Comparison of ENCODE assay signal across 1 cellular context in the genomic region with DNA sequence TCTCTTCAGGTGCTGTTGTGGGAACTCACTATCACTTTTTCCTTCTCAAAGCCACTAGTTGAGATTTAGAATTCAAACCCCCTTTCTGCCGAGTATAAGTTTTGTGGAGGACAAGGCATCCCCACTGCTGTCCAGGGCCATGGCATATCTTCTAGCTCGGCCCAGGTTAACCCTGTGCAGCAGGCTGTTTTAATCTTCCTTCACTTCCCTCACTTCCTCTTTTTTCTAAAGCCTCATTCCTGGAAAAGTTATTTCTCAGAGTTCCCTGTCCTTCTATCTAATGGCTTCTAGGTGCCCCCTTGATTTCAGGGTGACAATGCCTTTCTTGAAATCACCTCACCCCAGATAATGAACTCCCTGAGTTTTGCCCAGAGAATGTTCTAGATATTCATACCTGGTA.
A peak's percentile ranks its signal among the peaks of the same experiment; 100 is the strongest.
TF ChIP-seq lines count a peak whose summit lies in the region.

No MANE protein-coding gene starts in this region.

TF ChIP-seq in K562, 482 proteins besides CTCF, POLR2A, EP300 and RAD21 (continued from another document):
- TF ChIP-seq, protein P1, sequence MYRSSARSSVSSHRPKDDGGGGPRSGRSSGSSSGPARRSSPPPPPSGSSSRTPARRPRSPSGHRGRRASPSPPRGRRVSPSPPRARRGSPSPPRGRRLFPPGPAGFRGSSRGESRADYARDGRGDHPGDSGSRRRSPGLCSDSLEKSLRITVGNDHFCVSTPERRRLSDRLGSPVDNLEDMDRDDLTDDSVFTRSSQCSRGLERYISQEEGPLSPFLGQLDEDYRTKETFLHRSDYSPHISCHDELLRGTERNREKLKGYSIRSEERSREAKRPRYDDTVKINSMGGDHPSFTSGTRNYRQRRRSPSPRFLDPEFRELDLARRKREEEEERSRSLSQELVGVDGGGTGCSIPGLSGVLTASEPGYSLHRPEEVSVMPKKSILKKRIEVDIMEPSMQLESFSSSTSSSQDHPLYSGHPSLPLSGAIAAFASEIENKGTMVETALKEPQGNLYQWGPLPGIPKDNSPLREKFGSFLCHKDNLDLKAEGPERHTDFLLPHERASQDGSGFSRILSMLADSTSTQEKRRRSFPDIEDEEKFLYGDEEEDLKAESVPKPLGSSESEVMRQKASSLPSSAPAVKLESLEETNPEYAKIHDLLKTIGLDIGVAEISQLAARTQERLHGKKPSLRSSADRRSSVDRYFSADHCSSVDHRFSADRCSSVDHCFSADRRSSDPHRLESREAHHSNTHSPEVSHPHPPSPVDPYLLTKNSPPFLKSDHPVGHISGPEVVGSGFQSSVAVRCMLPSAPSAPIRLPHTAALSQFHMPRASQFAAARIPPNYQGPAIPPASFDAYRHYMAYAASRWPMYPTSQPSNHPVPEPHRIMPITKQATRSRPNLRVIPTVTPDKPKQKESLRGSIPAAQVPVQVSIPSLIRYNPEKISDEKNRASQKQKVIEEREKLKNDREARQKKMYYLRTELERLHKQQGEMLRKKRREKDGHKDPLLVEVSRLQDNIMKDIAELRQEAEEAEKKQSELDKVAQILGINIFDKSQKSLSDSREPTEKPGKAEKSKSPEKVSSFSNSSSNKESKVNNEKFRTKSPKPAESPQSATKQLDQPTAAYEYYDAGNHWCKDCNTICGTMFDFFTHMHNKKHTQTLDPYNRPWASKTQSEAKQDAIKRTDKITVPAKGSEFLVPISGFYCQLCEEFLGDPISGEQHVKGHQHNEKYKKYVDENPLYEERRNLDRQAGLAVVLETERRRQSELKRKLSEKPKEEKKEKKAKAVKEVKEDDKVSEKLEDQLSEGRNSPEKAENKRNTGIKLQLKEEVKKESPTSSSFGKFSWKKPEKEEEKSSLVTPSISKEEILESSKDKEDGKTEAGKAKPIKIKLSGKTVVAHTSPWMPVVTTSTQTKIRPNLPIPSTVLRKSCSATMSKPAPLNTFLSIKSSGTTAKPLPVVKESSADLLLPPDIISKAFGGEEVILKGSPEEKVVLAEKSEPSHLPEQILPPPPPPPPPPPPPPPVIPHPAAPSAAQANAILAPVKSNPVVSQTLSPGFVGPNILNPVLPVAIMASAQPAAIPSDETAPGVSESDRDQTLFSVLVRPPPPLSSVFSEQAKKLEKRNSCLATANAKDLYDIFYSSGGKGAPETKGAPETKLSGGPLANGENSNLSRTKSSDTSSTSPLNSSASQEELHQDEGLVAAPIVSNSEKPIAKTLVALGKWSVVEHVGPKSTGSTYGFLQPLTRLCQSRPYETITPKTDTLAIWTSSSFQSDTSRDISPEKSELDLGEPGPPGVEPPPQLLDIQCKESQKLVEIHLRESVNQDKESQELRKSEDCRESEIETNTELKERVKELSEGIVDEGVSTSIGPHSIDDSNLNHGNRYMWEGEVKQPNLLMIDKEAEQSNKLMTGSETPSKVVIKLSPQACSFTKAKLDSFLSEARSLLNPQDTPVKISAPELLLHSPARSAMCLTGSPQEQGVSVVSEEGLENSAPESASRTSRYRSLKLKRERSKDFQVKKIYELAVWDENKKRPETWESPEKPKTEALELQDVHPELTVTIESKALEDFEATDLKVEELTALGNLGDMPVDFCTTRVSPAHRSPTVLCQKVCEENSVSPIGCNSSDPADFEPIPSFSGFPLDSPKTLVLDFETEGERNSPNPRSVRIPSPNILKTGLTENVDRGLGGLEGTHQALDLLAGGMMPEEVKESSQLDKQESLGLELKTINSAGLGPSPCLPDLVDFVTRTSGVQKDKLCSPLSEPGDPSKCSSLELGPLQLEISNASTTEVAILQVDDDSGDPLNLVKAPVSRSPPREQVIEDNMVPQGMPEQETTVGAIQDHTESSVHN (IDR thresholded peaks at IDR 0.05; ENCODE audit: borderline replicate concordance in 1 of 2, low read depth in 1 of 2): no peak
- no peak for TF ChIP-seq MYBL2 (IDR thresholded peaks at IDR 0.05; ENCODE audit: low read depth)
- no peak for TF ChIP-seq MYBL2 (CRISPR knock-in tag; IDR thresholded peaks at IDR 0.05; ENCODE audit: borderline replicate concordance)
- TF ChIP-seq, protein P2, sequence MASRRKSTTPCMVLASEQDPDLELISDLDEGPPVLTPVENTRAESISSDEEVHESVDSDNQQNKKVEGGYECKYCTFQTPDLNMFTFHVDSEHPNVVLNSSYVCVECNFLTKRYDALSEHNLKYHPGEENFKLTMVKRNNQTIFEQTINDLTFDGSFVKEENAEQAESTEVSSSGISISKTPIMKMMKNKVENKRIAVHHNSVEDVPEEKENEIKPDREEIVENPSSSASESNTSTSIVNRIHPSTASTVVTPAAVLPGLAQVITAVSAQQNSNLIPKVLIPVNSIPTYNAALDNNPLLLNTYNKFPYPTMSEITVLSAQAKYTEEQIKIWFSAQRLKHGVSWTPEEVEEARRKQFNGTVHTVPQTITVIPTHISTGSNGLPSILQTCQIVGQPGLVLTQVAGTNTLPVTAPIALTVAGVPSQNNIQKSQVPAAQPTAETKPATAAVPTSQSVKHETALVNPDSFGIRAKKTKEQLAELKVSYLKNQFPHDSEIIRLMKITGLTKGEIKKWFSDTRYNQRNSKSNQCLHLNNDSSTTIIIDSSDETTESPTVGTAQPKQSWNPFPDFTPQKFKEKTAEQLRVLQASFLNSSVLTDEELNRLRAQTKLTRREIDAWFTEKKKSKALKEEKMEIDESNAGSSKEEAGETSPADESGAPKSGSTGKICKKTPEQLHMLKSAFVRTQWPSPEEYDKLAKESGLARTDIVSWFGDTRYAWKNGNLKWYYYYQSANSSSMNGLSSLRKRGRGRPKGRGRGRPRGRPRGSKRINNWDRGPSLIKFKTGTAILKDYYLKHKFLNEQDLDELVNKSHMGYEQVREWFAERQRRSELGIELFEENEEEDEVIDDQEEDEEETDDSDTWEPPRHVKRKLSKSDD (conservative IDR thresholded peaks at IDR 0.05; ENCODE audit: low read length): no peak
- TF ChIP-seq, protein P3, sequence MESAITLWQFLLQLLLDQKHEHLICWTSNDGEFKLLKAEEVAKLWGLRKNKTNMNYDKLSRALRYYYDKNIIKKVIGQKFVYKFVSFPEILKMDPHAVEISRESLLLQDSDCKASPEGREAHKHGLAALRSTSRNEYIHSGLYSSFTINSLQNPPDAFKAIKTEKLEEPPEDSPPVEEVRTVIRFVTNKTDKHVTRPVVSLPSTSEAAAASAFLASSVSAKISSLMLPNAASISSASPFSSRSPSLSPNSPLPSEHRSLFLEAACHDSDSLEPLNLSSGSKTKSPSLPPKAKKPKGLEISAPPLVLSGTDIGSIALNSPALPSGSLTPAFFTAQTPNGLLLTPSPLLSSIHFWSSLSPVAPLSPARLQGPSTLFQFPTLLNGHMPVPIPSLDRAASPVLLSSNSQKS (CRISPR knock-in tag; IDR thresholded peaks at IDR 0.05): no peak
- no peak for TF ChIP-seq SRSF1 (IDR thresholded peaks at IDR 0.05; ENCODE audit: low read depth, low read length)
- TF ChIP-seq HMG20A (CRISPR knock-in tag; conservative IDR thresholded peaks at IDR 0.05): no peak
- no peak for TF ChIP-seq RB1 (IDR thresholded peaks at IDR 0.05; ENCODE audit: low read depth)
- 0 out of 2 replicates have a peak, but pooled peaks have one; percentile 18 for TF ChIP-seq SMARCA4 (IDR thresholded peaks at IDR 0.05)
- no peak for TF ChIP-seq CHCHD3 (CRISPR knock-in tag; IDR thresholded peaks at IDR 0.05)
- no peak for TF ChIP-seq MYNN (IDR thresholded peaks at IDR 0.05)
- TF ChIP-seq MYNN (CRISPR knock-in tag; IDR thresholded peaks at IDR 0.05): no peak
- no peak for TF ChIP-seq NFIC (IDR thresholded peaks at IDR 0.05)
- TF ChIP-seq RBM25 (IDR thresholded peaks at IDR 0.05; ENCODE audit: low read depth, low read length, severe bottlenecking): no peak
- TF ChIP-seq TEAD4 (IDR thresholded peaks at IDR 0.05; ENCODE audit: low read length): peak; percentile 52; the same call in 1 of the 2 replicates
- TF ChIP-seq TEAD4 (CRISPR knock-in tag; IDR thresholded peaks at IDR 0.05; ENCODE audit: borderline replicate concordance): no peak
- TF ChIP-seq ZNF274 (IDR thresholded peaks at IDR 0.05; ENCODE audit: borderline replicate concordance, low read depth, low read length): no peak
- no peak for TF ChIP-seq ZNF507 (tag; conservative IDR thresholded peaks at IDR 0.05)
- 0 out of 2 replicates have a peak, but pooled peaks have one; percentile 16 for TF ChIP-seq CXXC5 (CRISPR knock-in tag; IDR thresholded peaks at IDR 0.05)
- TF ChIP-seq ZNF778 (CRISPR knock-in tag; IDR thresholded peaks at IDR 0.05): no peak
- peak; percentile 6; the same call in 1 of the 2 replicates for TF ChIP-seq NFE2 (IDR thresholded peaks at IDR 0.05; ENCODE audit: low read depth)
- no peak for TF ChIP-seq ZNF57 (CRISPR knock-in tag; IDR thresholded peaks at IDR 0.05)
- peak; percentile 27; the same call in 1 of the 2 replicates for TF ChIP-seq CTBP1 (IDR thresholded peaks at IDR 0.05; ENCODE audit: borderline replicate concordance)
- TF ChIP-seq MEF2D (tag; conservative IDR thresholded peaks at IDR 0.05; ENCODE audit: low read depth): no peak
- no peak for TF ChIP-seq ZNF445 (CRISPR knock-in tag; IDR thresholded peaks at IDR 0.05; ENCODE audit: low read depth)
- TF ChIP-seq BRF1 (IDR thresholded peaks at IDR 0.05; ENCODE audit: borderline replicate concordance, extremely low read depth, insufficient read length): no peak
- TF ChIP-seq PRPF4 (IDR thresholded peaks at IDR 0.05; ENCODE audit: insufficient read depth, low read depth, low read length, poor library complexity, severe bottlenecking): no peak
- no peak for TF ChIP-seq NEUROD1 (IDR thresholded peaks at IDR 0.05; ENCODE audit: borderline replicate concordance, low read depth, low read length, partially characterized antibody)
- peak; percentile 86 for TF ChIP-seq ZNF24 (IDR thresholded peaks at IDR 0.05)
- peak; percentile 98 for TF ChIP-seq SPI1 (IDR thresholded peaks at IDR 0.05; ENCODE audit: borderline replicate concordance, low read depth, low read length)
- peak; percentile 20; the same call in 1 of the 2 replicates for TF ChIP-seq HDAC2 (IDR thresholded peaks at IDR 0.05)
- no peak for TF ChIP-seq TAF15 (IDR thresholded peaks at IDR 0.05; ENCODE audit: low read depth, low read length)
- no peak for TF ChIP-seq ZFPM2 (CRISPR knock-in tag; IDR thresholded peaks at IDR 0.05)
- no peak for TF ChIP-seq TSC22D4 (tag; IDR thresholded peaks at IDR 0.05)
- no peak for TF ChIP-seq ARID2 (IDR thresholded peaks at IDR 0.05)
- no peak for TF ChIP-seq ETV6 (IDR thresholded peaks at IDR 0.05; ENCODE audit: borderline replicate concordance in 1 of 2, low read depth in 2 of 2, low read length in 1 of 2)
- TF ChIP-seq ETV6 (CRISPR knock-in tag; IDR thresholded peaks at IDR 0.05; ENCODE audit: borderline replicate concordance): no peak
- TF ChIP-seq PPARD (CRISPR knock-in tag; IDR thresholded peaks at IDR 0.05): no peak
- TF ChIP-seq PHF8 (IDR thresholded peaks at IDR 0.05; ENCODE audit: borderline replicate concordance, low read length): no peak
- no peak for TF ChIP-seq FOXA1 (IDR thresholded peaks at IDR 0.05; ENCODE audit: borderline replicate concordance)
- TF ChIP-seq, protein P4, sequence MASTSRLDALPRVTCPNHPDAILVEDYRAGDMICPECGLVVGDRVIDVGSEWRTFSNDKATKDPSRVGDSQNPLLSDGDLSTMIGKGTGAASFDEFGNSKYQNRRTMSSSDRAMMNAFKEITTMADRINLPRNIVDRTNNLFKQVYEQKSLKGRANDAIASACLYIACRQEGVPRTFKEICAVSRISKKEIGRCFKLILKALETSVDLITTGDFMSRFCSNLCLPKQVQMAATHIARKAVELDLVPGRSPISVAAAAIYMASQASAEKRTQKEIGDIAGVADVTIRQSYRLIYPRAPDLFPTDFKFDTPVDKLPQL (IDR thresholded peaks at IDR 0.05; ENCODE audit: extremely low read depth, insufficient read length): no peak
- TF ChIP-seq ASH1L (IDR thresholded peaks at IDR 0.05; ENCODE audit: borderline replicate concordance, low read depth, partially characterized antibody): no peak
- TF ChIP-seq ARID1B (IDR thresholded peaks at IDR 0.05): peak; percentile 42
- TF ChIP-seq ZBTB8A (IDR thresholded peaks at IDR 0.05; ENCODE audit: partially characterized antibody): no peak
- TF ChIP-seq SOX6 (IDR thresholded peaks at IDR 0.05): peak; percentile 48; the same call in 1 of the 2 replicates
- TF ChIP-seq, protein P5, sequence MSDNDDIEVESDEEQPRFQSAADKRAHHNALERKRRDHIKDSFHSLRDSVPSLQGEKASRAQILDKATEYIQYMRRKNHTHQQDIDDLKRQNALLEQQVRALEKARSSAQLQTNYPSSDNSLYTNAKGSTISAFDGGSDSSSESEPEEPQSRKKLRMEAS (CRISPR knock-in tag; IDR thresholded peaks at IDR 0.05): no peak
- no peak for TF ChIP-seq CBX1 (IDR thresholded peaks at IDR 0.05; ENCODE audit: low read depth)
- no peak for TF ChIP-seq ZSCAN32 (CRISPR knock-in tag; IDR thresholded peaks at IDR 0.05)
